ENCODE assay signal across 1 cellular context in genomic region chr12:51082561-51083139, GRCh38.
TF ChIP-seq lines count a peak whose summit lies in the region.

No MANE protein-coding gene starts in this region.

TF ChIP-seq in GM23338, 12 proteins besides CTCF, POLR2A, EP300 and RAD21 (continued from another document):
- TF ChIP-seq ZNF462 (CRISPR knock-in tag; IDR thresholded peaks at IDR 0.05): no peak
- TF ChIP-seq CREB1 (CRISPR knock-in tag; IDR thresholded peaks at IDR 0.05; ENCODE audit: low read depth): no peak
- TF ChIP-seq, protein P1, sequence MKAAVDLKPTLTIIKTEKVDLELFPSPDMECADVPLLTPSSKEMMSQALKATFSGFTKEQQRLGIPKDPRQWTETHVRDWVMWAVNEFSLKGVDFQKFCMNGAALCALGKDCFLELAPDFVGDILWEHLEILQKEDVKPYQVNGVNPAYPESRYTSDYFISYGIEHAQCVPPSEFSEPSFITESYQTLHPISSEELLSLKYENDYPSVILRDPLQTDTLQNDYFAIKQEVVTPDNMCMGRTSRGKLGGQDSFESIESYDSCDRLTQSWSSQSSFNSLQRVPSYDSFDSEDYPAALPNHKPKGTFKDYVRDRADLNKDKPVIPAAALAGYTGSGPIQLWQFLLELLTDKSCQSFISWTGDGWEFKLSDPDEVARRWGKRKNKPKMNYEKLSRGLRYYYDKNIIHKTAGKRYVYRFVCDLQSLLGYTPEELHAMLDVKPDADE (IDR thresholded peaks at IDR 0.05): no peak
- TF ChIP-seq ZNF114 (CRISPR knock-in tag; IDR thresholded peaks at IDR 0.05): no peak
- TF ChIP-seq STAT1 (IDR thresholded peaks at IDR 0.05; ENCODE audit: unreplicated experiment): no peak
